In the genomic region with DNA sequence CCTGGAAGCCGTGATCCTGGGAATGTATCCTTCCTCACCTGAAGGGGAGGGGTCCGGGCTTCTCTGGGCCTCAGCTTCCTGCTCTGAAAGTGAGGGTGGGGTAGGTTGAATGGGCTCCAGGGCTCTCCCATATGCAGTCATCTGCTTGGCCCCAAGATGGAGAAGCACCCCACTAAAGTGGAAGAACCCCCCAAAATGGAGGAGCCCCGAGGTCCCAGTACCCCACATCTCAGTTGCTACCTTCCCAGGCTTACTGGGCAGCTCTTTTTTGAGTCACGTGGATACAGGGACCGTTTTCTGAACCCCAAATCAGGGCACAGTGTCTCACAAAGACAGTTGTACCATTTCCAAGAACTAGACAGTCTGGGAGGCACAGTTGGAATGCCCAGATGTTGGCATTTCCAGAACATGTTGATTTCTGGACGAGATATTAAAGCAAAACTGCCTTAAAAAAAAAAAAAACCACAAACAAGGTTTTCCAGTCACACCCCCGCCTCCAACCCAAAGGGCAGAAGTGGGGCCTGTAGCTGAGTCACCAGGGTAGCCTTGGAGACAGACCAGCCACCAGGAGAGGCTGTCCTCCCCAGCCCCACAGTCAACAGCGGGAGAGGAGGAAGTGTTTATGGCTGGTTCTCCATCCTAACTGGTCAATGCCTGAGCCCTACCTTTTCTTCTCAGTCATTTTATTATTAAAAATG, we compare ENCODE assay signal across 8 cellular contexts. TPM values are rescaled to one million over a fixed set of nuclear protein-coding genes. Genes with fewer than 3 reads are reported as not detected.
DNase-seq lines count a peak whose midpoint lies in the region; ATAC-seq and TF ChIP-seq lines count a peak whose summit lies in the region.

No MANE protein-coding gene starts in this region.

- peak overlapping the region; percentile 21 for H3K27ac ChIP-seq in fibroblast of lung (ENCODE audit: insufficient read depth, low read length)

- H3K4me2 ChIP-seq in fibroblast of lung (ENCODE audit: extremely low read depth, insufficient read depth, low read length): peak overlapping the region; percentile 25

- H3K4me1 Mint-ChIP-seq in T-helper 17 cell: peaks cover 18% of the 10 kb centered on the region

- peaks cover 15% of the 10 kb centered on the region for H3K4me1 ChIP-seq in fibroblast of lung (ENCODE audit: control insufficient read depth, extremely low read depth, insufficient read depth, low read length)

- peak; percentile 7 to 19 for TF ChIP-seq CTCF in fibroblast of lung (conservative IDR thresholded peaks at IDR 0.05 in 1 of 2, IDR thresholded peaks at IDR 0.05 in 1 of 2; ENCODE audit: low read depth in 1 of 2, low read length in 2 of 2)

- H3K27ac Mint-ChIP-seq in T-helper 17 cell: peak overlapping the region; percentile 86

- H3K79me2 ChIP-seq in fibroblast of lung (ENCODE audit: control insufficient read depth, insufficient read depth, low read length): no peaks in the 10 kb centered on the region

- H3K4me3 ChIP-seq in H7 (ENCODE audit: insufficient read depth, low read depth, low read length): no peak overlapping the region
- H3K4me3 ChIP-seq in fibroblast of lung (replicated peaks in 1 of 4; ENCODE audit: control extremely low read depth in 1 of 4, insufficient read depth in 1 of 4, low read depth in 3 of 4, low read length in 4 of 4): no peak overlapping the region

- ATAC-seq in T-helper 17 cell (no peak), HG02763 (IDR thresholded peaks at IDR 0.05; ENCODE audit: unreplicated experiment) (no peak), GM21515 (IDR thresholded peaks at IDR 0.05; ENCODE audit: unreplicated experiment) (no peak)

- no peaks in the 10 kb centered on the region for H4K20me1 ChIP-seq in fibroblast of lung (ENCODE audit: control insufficient read depth, extremely low read depth, insufficient read depth, low read length)

- H3K9me3 ChIP-seq in T-helper 17 cell (ENCODE audit: control insufficient read depth, low read length, poor library complexity, severe bottlenecking) (no peaks in the 10 kb centered on the region), fibroblast of lung (ENCODE audit: control insufficient read depth, insufficient read depth, low read depth, low read length) (no peaks in the 10 kb centered on the region)

- peak; percentile 71 for DNase-seq in H7
- DNase-seq in T-helper 17 cell: no peak
- peak; percentile 82 to 87 for DNase-seq in fibroblast of lung (ENCODE audit: low read depth in 2 of 2)
- peak; percentile 65 for DNase-seq in non-pigmented ciliary epithelial cell (ENCODE audit: low read depth)
- no peak for DNase-seq in activated CD4-positive, CD25-positive, alpha-beta regulatory T cell treated with anti-CD3 and anti-CD28 coated beads, Interleukin-2, amount 50 U/mL, for 72 hours
- DNase-seq in germinal center (ENCODE audit: low spot score): no peak

- H3K27me3 ChIP-seq in H7 (ENCODE audit: control insufficient read depth, insufficient read depth, low read length) (no peaks in the 10 kb centered on the region; the same call in none of the 2 replicates), fibroblast of lung (ENCODE audit: control insufficient read depth, insufficient read depth, low read length) (no peaks in the 10 kb centered on the region)

- H3K4me3 Mint-ChIP-seq in T-helper 17 cell: no peak overlapping the region

- H3K27me3 Mint-ChIP-seq in T-helper 17 cell: no peaks in the 10 kb centered on the region

- peak overlapping the region; percentile 15 for H2AFZ ChIP-seq in fibroblast of lung (ENCODE audit: low read length)

- H3K36me3 Mint-ChIP-seq in T-helper 17 cell (ENCODE audit: low read depth): peaks cover 3% of the 10 kb centered on the region

- H3K36me3 ChIP-seq in H7 (replicated peaks; ENCODE audit: control insufficient read depth, insufficient read depth, low read length): no peaks in the 10 kb centered on the region
- H3K36me3 ChIP-seq in fibroblast of lung (ENCODE audit: control insufficient read depth, insufficient read depth, low read length): no peaks in the 10 kb centered on the region

- no peak overlapping the region for H3K9ac ChIP-seq in fibroblast of lung (ENCODE audit: insufficient read depth, low read length)

RNA-seq across cellular contexts. Expression of gene VASH1, which starts 12.1 kb away (rescaled TPM):
- 4.8 and 5.2 TPM in 2 replicates for total RNA-seq in H7 (2014; rRNA removed; shearing (Covaris generic))
- total RNA-seq in T-helper 17 cell (10 to 100 TPM; 11.7 to 16.8 TPM), fibroblast of lung (4.5 and 6.2 TPM in 2 replicates)
- 2.5 and 3.0 TPM in 2 replicates for polyA plus RNA-seq in fibroblast of lung
- polyA plus RNA-seq in fibroblast of lung (2012): 5.0 and 6.2 TPM in 2 replicates
- 6.0 and 8.4 TPM in 2 replicates for polyA minus RNA-seq in fibroblast of lung (ENCODE audit: low replicate concordance)

RNA-seq across cellular contexts. Expression of gene ANGEL1, which starts 39.3 kb away (rescaled TPM):
- total RNA-seq in H7 (2014; rRNA removed; shearing (Covaris generic)): 23.3 and 28.5 TPM in 2 replicates
- total RNA-seq in T-helper 17 cell (10 to 100 TPM; 11.9 to 14.0 TPM), fibroblast of lung (5.1 and 6.6 TPM in 2 replicates)
- polyA plus RNA-seq in fibroblast of lung: 7.0 and 8.4 TPM in 2 replicates
- 3.8 and 4.2 TPM in 2 replicates for polyA plus RNA-seq in fibroblast of lung (2012)
- polyA minus RNA-seq in fibroblast of lung (ENCODE audit: low replicate concordance): 28.7 and 82.8 TPM in 2 replicates

RNA-seq across cellular contexts. Expression of gene LRRC74A, which starts 52.9 kb away (rescaled TPM):
- not detected in 2 replicates for total RNA-seq in H7 (2014; rRNA removed; shearing (Covaris generic))
- total RNA-seq in T-helper 17 cell (not detected), fibroblast of lung (not detected in 2 replicates)
- polyA plus RNA-seq in fibroblast of lung: not detected in 2 replicates
- polyA plus RNA-seq in fibroblast of lung (2012): not detected in 2 replicates
- polyA minus RNA-seq in fibroblast of lung (ENCODE audit: low replicate concordance): not detected in 2 replicates

Comparison
In these comparisons a context has a peak if more than half of its experiments do, and no peak if none do; other contexts are left out.
1. DNase-seq: peak in H7 (single experiment), fibroblast of lung (2 of 2) and non-pigmented ciliary epithelial cell (single experiment); none in T-helper 17 cell (0 of 3), activated CD4-positive, CD25-positive, alpha-beta regulatory T cell treated with anti-CD3 and anti-CD28 coated beads, Interleukin-2, amount 50 U/mL, for 72 hours (single experiment) and germinal center (single experiment).